Comparison of ENCODE assay signal across 2 cellular contexts in the genomic region with DNA sequence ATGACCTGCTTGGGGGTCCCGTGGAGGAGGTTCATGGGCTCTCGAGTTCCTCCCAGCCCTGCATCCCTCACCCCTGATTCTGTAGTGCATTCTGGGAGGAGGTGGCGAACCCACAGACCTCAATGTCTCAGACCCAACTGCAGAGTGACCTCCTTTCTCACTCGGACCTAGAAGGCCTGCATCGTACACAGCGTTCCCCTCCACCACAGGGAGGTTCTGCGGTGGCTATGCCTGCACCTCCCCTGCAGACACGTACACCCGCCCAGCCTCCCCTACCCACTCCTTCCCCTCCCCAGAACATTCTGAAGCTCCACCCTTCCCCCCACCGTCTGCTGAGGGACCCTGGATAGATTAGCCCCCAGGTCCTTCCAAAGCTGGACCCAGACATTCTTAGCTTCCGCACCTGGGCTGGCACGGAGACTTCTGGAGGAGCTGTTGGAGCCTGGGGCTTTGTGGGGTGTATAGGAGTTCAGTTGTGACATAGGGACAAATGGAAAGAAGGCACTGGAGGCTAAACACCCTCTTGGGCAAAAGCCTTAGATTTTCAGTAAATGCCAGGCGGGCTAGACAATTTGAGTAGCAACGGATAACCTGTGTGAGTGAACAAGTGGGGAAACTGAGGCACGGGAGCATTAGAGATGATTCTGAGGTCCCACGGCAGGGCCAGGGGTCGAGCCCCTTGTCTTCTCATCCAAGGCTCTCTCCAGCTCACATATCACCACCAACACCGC.
TF ChIP-seq lines count a peak whose summit lies in the region.

No MANE protein-coding gene starts in this region.

TF ChIP-seq in SK-N-SH, 30 proteins besides CTCF, POLR2A, EP300 and RAD21:
- no peak for TF ChIP-seq FOXJ3 (CRISPR knock-in tag; IDR thresholded peaks at IDR 0.05)
- no peak for TF ChIP-seq FOXM1 (IDR thresholded peaks at IDR 0.05; ENCODE audit: low read depth)
- no peak for TF ChIP-seq MEF2A (IDR thresholded peaks at IDR 0.05; ENCODE audit: borderline replicate concordance, low read depth)
- TF ChIP-seq EZH2phosphoT487 (IDR thresholded peaks at IDR 0.05; ENCODE audit: borderline replicate concordance, low read depth) = no peak
- no peak for TF ChIP-seq SMC3 (IDR thresholded peaks at IDR 0.05; ENCODE audit: low read depth, low read length)
- TF ChIP-seq USF2 (IDR thresholded peaks at IDR 0.05; ENCODE audit: borderline replicate concordance, low read depth, low read length) = no peak

TF ChIP-seq in endothelial cell of umbilical vein, 7 proteins besides CTCF, POLR2A, EP300 and RAD21:
- no peak for TF ChIP-seq GATA2 (IDR thresholded peaks at IDR 0.05; ENCODE audit: insufficient read depth, insufficient read length, low read depth, low read length)
- no peak for TF ChIP-seq POLR2AphosphoS5 (IDR thresholded peaks at IDR 0.05; ENCODE audit: insufficient read depth, low read depth, low read length)
- TF ChIP-seq FOS (IDR thresholded peaks at IDR 0.05; ENCODE audit: borderline replicate concordance, insufficient read depth, low read length) = no peak
- TF ChIP-seq EZH2 (IDR thresholded peaks at IDR 0.05; ENCODE audit: borderline replicate concordance, low read depth, low read length, severe bottlenecking) = no peak
- TF ChIP-seq, protein P1, sequence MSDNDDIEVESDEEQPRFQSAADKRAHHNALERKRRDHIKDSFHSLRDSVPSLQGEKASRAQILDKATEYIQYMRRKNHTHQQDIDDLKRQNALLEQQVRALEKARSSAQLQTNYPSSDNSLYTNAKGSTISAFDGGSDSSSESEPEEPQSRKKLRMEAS (IDR thresholded peaks at IDR 0.05; ENCODE audit: insufficient read depth, insufficient read length) = no peak
- no peak for TF ChIP-seq MYC (IDR thresholded peaks at IDR 0.05; ENCODE audit: low read depth, low read length)
- no peak for TF ChIP-seq JUN (IDR thresholded peaks at IDR 0.05; ENCODE audit: borderline replicate concordance, insufficient read depth, insufficient read length, low read depth)
